ENCODE assay signal across 26 cellular contexts in genomic region chr19:39737929-39738328, GRCh38. TPM values are rescaled to one million over a fixed set of nuclear protein-coding genes. Genes with fewer than 3 reads are reported as not detected.
DNase-seq lines count a peak whose midpoint lies in the region; ATAC-seq, FAIRE-seq and TF ChIP-seq lines count a peak whose summit lies in the region.
"Had no signal": no experiment of that assay in that cellular context is flagged by ENCODE, and none has a peak within 500 bp of the region (broad histone marks: within the 10 kb centered on the region; RNA-seq: fewer than 3 reads in every experiment).

Gene CLC, minus strand, starts transcription at chr19:39738029. Its CDS starts 77 bp downstream, at chr19:39737952.

- H3K9me3 ChIP-seq in A549, result no peaks in the 10 kb centered on the region
- no peaks in the 10 kb centered on the region for H3K9me3 ChIP-seq in naive thymus-derived CD4-positive, alpha-beta T cell (ENCODE audit: control insufficient read depth in 2 of 3, low read length in 3 of 3)
- H3K9me3 ChIP-seq: BLaER1 treated with 17β-estradiol and CSF1 and Interleukin-3, amounts not matched to agents 10 nM and 100 nM had no signal

- no peaks in the 10 kb centered on the region for H3K4me1 ChIP-seq in A549
- H3K4me1 ChIP-seq in naive thymus-derived CD4-positive, alpha-beta T cell (ENCODE audit: control insufficient read depth in 2 of 2, insufficient read depth in 2 of 2, low read length in 2 of 2), result peaks cover 0 to 9% of the 10 kb centered on the region in 2 donors

- no peak within 1 kb of the TSS for H3K4me3 ChIP-seq in A549
- no peak within 1 kb of the TSS for H3K4me3 ChIP-seq in naive thymus-derived CD4-positive, alpha-beta T cell (ENCODE audit: low read length)
- H3K4me3 ChIP-seq: BLaER1 treated with 17β-estradiol and CSF1 and Interleukin-3, amounts not matched to agents 10 nM and 100 nM had no signal

- H3K9me3 Mint-ChIP-seq in T-cell, result no peaks in the 10 kb centered on the region
- H3K9me3 Mint-ChIP-seq in naive thymus-derived CD4-positive, alpha-beta T cell, result peaks cover 0 to 5% (median 0%) of the 10 kb centered on the region in 11 donors
- H3K9me3 Mint-ChIP-seq in T-helper 2 cell treated with Interferon-gamma antibody and Interleukin-4, amounts not matched to agents 5 μg/mL and 100 μg/mL, for 36 hours, result no peaks in the 10 kb centered on the region
- H3K9me3 Mint-ChIP-seq: CD8-positive, alpha-beta memory T cell had no signal

- intact Hi-C loops in naive thymus-derived CD4-positive, alpha-beta T cell (cut with micrococcal nuclease), result no loop called here

- CTCF ChIA-PET in A549 (lab: Yijun Ruan, JAX) (interaction anchor here (1.3 to 1.6 kb wide), 2 partner anchors 9 to 26 kb away, joined by 3 to 4 read pairs; no protein-coding TSS in a partner anchor), T-cell (lab: Charles Lee) (no interaction called here)
- CTCF ChIA-PET in naive thymus-derived CD4-positive, alpha-beta T cell (lab: Charles Lee), result no interaction called here

- no peaks in the 10 kb centered on the region for H3K36me3 Mint-ChIP-seq in T-cell
- H3K36me3 Mint-ChIP-seq in naive thymus-derived CD4-positive, alpha-beta T cell, result peaks cover 0 to 4% (median 0%) of the 10 kb centered on the region in 5 donors
- H3K36me3 Mint-ChIP-seq in T-helper 2 cell treated with Interferon-gamma antibody and Interleukin-4, amounts not matched to agents 5 μg/mL and 100 μg/mL, for 36 hours (ENCODE audit: low read depth), result no peaks in the 10 kb centered on the region
- H3K36me3 Mint-ChIP-seq: CD8-positive, alpha-beta memory T cell had no signal

- peak; percentile 23 for FAIRE-seq in A549 (lab: Jason Lieb, UNC)
- FAIRE-seq in GM12891 (lab: Jason Lieb, UNC), result peak; percentile 20
- FAIRE-seq: G401.6, GM18507, HepG2 had no signal

- no peaks in the 10 kb centered on the region for H3K36me3 ChIP-seq in naive thymus-derived CD4-positive, alpha-beta T cell (ENCODE audit: control insufficient read depth in 2 of 3, insufficient read depth in 3 of 3, low read length in 3 of 3)
- H3K36me3 ChIP-seq: BLaER1 treated with 17β-estradiol and CSF1 and Interleukin-3, amounts not matched to agents 10 nM and 100 nM had no signal

- H3K4me3 Mint-ChIP-seq in T-cell, result no peak within 1 kb of the TSS
- H3K4me3 Mint-ChIP-seq in naive thymus-derived CD4-positive, alpha-beta T cell, result peak within 1 kb of the TSS in 6 of 10 donors; percentile 1 to 48 (median 11)
- no peak within 1 kb of the TSS for H3K4me3 Mint-ChIP-seq in T-helper 2 cell treated with Interferon-gamma antibody and Interleukin-4, amounts not matched to agents 5 μg/mL and 100 μg/mL, for 36 hours

- no peak for TF ChIP-seq RAD21 in A549 (conservative IDR thresholded peaks at IDR 0.05 in 1 of 2, IDR thresholded peaks at IDR 0.05 in 1 of 2)

- WGBS in A549 (ENCODE audit: missing lambda C conversion rate), result 3% methylated on average over 3 of the region's 3 CpGs

- peaks cover 24 to 42% (median 24%) of the 10 kb centered on the region in 3 donors for H3K4me1 Mint-ChIP-seq in T-cell
- peaks cover 14 to 46% (median 32%) of the 10 kb centered on the region in 7 donors for H3K4me1 Mint-ChIP-seq in naive thymus-derived CD4-positive, alpha-beta T cell
- peaks cover 27% of the 10 kb centered on the region for H3K4me1 Mint-ChIP-seq in T-helper 2 cell treated with Interferon-gamma antibody and Interleukin-4, amounts not matched to agents 5 μg/mL and 100 μg/mL, for 36 hours (ENCODE audit: low read depth)

- peak within 1 kb of the TSS; percentile 22 to 47 for H3K27ac Mint-ChIP-seq in T-cell
- peak within 1 kb of the TSS in 8 of 9 donors; percentile 28 to 77 (median 59) for H3K27ac Mint-ChIP-seq in naive thymus-derived CD4-positive, alpha-beta T cell
- no peak within 1 kb of the TSS for H3K27ac Mint-ChIP-seq in T-helper 2 cell treated with Interferon-gamma antibody and Interleukin-4, amounts not matched to agents 5 μg/mL and 100 μg/mL, for 36 hours

- no peaks in the 10 kb centered on the region for H3K27me3 ChIP-seq in naive thymus-derived CD4-positive, alpha-beta T cell (ENCODE audit: control insufficient read depth in 2 of 2, insufficient read depth in 2 of 2, low read length in 2 of 2)
- H3K27me3 ChIP-seq: BLaER1 treated with 17β-estradiol and CSF1 and Interleukin-3, amounts not matched to agents 10 nM and 100 nM had no signal

- H3K27me3 Mint-ChIP-seq in T-cell, result peaks cover 7 to 19% of the 10 kb centered on the region in 2 donors
- peaks cover 0 to 10% (median 2%) of the 10 kb centered on the region in 5 donors for H3K27me3 Mint-ChIP-seq in naive thymus-derived CD4-positive, alpha-beta T cell
- H3K27me3 Mint-ChIP-seq in T-helper 2 cell treated with Interferon-gamma antibody and Interleukin-4, amounts not matched to agents 5 μg/mL and 100 μg/mL, for 36 hours (ENCODE audit: low read depth), result peaks cover 2% of the 10 kb centered on the region

- DNase-seq in A549 (ENCODE audit: low read depth in 1 of 2, low spot score in 1 of 2) (no peak), GM12891 (ENCODE audit: insufficient read length, low spot score) (no peak), T-cell (no peak), HCEC 1CT (no peak), NCI-H2227 treated with DMSO at 0.1 percent for 48 hours (lab: John Stamatoyannopoulos, UW) (no peak)
- DNase-seq in naive thymus-derived CD4-positive, alpha-beta T cell, result no peak
- DNase-seq in T-helper 2 cell treated with Interferon-gamma antibody and Interleukin-4, amounts not matched to agents 5 μg/mL and 100 μg/mL, for 36 hours (ENCODE audit: low spot score), result no peak
- DNase-seq: ACHN; CD8-positive, alpha-beta memory T cell; GOT3; KBM-7; NCI-H1092; NCI-H1436; NCI-H2029; NCI-H2171; NCI-H524 treated with DMSO at 0.1 percent for 48 hours; OCI-M1; Right ventricle myocardium superior had no signal

- TF ChIP-seq POLR2A in A549 (IDR thresholded peaks at IDR 0.05; ENCODE audit: low read length) (no peak), GM12891 (IDR thresholded peaks at IDR 0.05; ENCODE audit: low read depth, low read length) (no peak)

- TF ChIP-seq CTCF in A549 (IDR thresholded peaks at IDR 0.05), result no peak

- TF ChIP-seq EP300 in A549 (IDR thresholded peaks at IDR 0.05), result no peak

- no peak within 1 kb of the TSS for H3K4me2 ChIP-seq in A549

- ATAC-seq in A549, result peak in 1 of 2 experiments; percentile 26; a peak in 3 of 6 replicates
- no peak for ATAC-seq in T-cell (replicated peaks in 1 of 4)
- no peak for ATAC-seq in naive thymus-derived CD4-positive, alpha-beta T cell
- ATAC-seq: HepG2 had no signal

- no peak within 1 kb of the TSS for H3K27ac ChIP-seq in A549
- no peak within 1 kb of the TSS for H3K27ac ChIP-seq in naive thymus-derived CD4-positive, alpha-beta T cell (ENCODE audit: low read depth, low read length)

- POLR2A ChIA-PET in A549 (lab: Yijun Ruan, JAX), result no interaction called here
- POLR2A ChIA-PET in T-cell (lab: Charles Lee), result no interaction called here
- POLR2A ChIA-PET in naive thymus-derived CD4-positive, alpha-beta T cell (lab: Charles Lee), result no interaction called here

TF ChIP-seq in A549, 52 proteins besides CTCF, POLR2A, EP300 and RAD21:
- TF ChIP-seq POLR2AphosphoS2 (conservative IDR thresholded peaks at IDR 0.05; ENCODE audit: low read length), result no peak
- no peak for TF ChIP-seq RFX5 (IDR thresholded peaks at IDR 0.05)
- no peak for TF ChIP-seq ZNF302 (CRISPR knock-in tag; IDR thresholded peaks at IDR 0.05)

TF ChIP-seq in GM12891, 5 proteins besides CTCF, POLR2A, EP300 and RAD21:
- TF ChIP-seq SPI1 (IDR thresholded peaks at IDR 0.05; ENCODE audit: low read depth, low read length) (no peak), PAX5 (IDR thresholded peaks at IDR 0.05; ENCODE audit: insufficient read depth, low read length, severe bottlenecking) (no peak), POU2F2 (IDR thresholded peaks at IDR 0.05; ENCODE audit: low read depth, low read length) (no peak), TAF1 (IDR thresholded peaks at IDR 0.05; ENCODE audit: low read depth, low read length) (no peak), POLR2AphosphoS5 (IDR thresholded peaks at IDR 0.05; ENCODE audit: low read depth, low read length) (no peak)

RNA-seq across cellular contexts. Expression of gene CLC, which starts in this region (rescaled TPM):
- not detected in 2 replicates for polyA plus RNA-seq in A549 (2011; rRNA removed)
- not detected in 2 replicates for polyA plus RNA-seq in A549 (2012; cell fraction: cytosol; rRNA removed)
- not detected in 2 replicates for polyA plus RNA-seq in A549 (2012; cell fraction: nucleus; rRNA removed)
- polyA plus RNA-seq in A549 (2017; fragmentation: RNase III; extraction: RNeasy Plus Mini Kit Qiagen cat#74134 plus additional on column Dnase treatment), result not detected in 3 replicates
- not detected in 2 replicates for polyA minus RNA-seq in A549 (2011; rRNA and poly(A)+ RNA removed)
- polyA plus RNA-seq in GM12891 (2012; ENCODE audit: low read depth, missing spikeins), result 1.7 TPM
- 1 to 10 TPM in 3 of 5 donors, under 1 TPM in 1, not detected in 1; 0.72 to 2.8 (median 1.4) TPM for total RNA-seq in T-cell
- 10 to 100 TPM in 2 of 5 experiments, 1 to 10 TPM in 2, under 1 TPM in 1; 0.81 to 50.4 (median 2.0) TPM for total RNA-seq in naive thymus-derived CD4-positive, alpha-beta T cell
- not detected for polyA plus RNA-seq in naive thymus-derived CD4-positive, alpha-beta T cell
- total RNA-seq: CD8-positive, alpha-beta memory T cell; Daoy; HepG2; HT-29; Right ventricle myocardium superior; RPMI7951; SK-MEL-5 had no signal
- polyA plus RNA-seq: HepG2 had no signal

Comparison
In these comparisons a context has a peak if more than half of its experiments do, and no peak if none do; other contexts are left out.
1. H3K4me3 Mint-ChIP-seq: peak in naive thymus-derived CD4-positive, alpha-beta T cell (6 of 10); none in T-cell (0 of 3) and T-helper 2 cell treated with Interferon-gamma antibody and Interleukin-4, amounts not matched to agents 5 μg/mL and 100 μg/mL, for 36 hours (single experiment).